ENCODE assay signal across 23 cellular contexts in the genomic region with DNA sequence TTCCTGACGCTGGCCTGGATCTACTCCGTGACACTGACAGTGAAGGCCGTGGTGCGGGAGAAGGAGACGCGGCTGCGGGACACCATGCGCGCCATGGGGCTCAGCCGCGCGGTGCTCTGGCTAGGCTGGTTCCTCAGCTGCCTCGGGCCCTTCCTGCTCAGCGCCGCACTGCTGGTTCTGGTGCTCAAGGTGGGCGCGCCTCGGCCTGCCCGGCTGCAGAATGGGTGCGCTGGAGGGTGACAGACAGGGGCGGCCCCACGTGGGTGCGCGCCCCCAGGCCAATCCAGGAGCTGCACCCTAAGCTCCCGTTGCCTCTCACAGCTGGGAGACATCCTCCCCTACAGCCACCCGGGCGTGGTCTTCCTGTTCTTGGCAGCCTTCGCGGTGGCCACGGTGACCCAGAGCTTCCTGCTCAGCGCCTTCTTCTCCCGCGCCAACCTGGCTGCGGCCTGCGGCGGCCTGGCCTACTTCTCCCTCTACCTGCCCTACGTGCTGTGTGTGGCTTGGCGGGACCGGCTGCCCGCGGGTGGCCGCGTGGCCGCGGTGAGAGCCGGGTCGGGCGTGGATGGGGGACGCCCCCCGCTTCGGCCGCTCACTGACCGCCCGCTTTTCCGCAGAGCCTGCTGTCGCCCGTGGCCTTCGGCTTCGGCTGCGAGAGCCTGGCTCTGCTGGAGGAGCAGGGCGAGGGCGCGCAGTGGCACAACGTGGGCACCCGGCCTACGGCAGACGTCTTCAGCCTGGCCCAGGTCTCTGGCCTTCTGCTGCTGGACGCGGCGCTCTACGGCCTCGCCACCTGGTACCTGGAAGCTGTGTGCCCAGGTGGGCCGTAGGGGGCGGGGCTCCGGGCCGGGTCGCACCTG. TPM values are rescaled to one million over a fixed set of nuclear protein-coding genes. Genes with fewer than 3 reads are reported as not detected.
DNase-seq lines count a peak whose midpoint lies in the region; FAIRE-seq and TF ChIP-seq lines count a peak whose summit lies in the region.
"Had no signal": no experiment of that assay in that cellular context is flagged by ENCODE, and none has a peak within 500 bp of the region (broad histone marks: within the 10 kb centered on the region; RNA-seq: fewer than 3 reads in every experiment).

No MANE protein-coding gene starts in this region.

- H3K4me1 ChIP-seq in Peyer's patch, result peaks cover 0 to 10% (median 4%) of the 10 kb centered on the region in 4 donors
- H3K4me1 ChIP-seq in kidney (ENCODE audit: control insufficient read depth in 1 of 2, insufficient read depth in 1 of 2, low read depth in 1 of 2, low read length in 2 of 2), result no peaks in the 10 kb centered on the region
- no peaks in the 10 kb centered on the region for H3K4me1 ChIP-seq in endodermal cell (ENCODE audit: control insufficient read depth, insufficient read depth, low read length)
- H3K4me1 ChIP-seq in ascending aorta, result no peaks in the 10 kb centered on the region
- H3K4me1 ChIP-seq: HAP-1 had no signal

- no peak for TF ChIP-seq POLR2A in Peyer's patch (IDR thresholded peaks at IDR 0.05)

- no peak for TF ChIP-seq CTCF in GM06990 (IDR thresholded peaks at IDR 0.05; ENCODE audit: insufficient read depth, low read length, poor library complexity, severe bottlenecking)
- TF ChIP-seq CTCF in Peyer's patch (IDR thresholded peaks at IDR 0.05), result no peak
- no peak for TF ChIP-seq CTCF in kidney (IDR thresholded peaks at IDR 0.05; ENCODE audit: borderline replicate concordance, extremely low read depth, insufficient read depth)
- no peak for TF ChIP-seq CTCF in endodermal cell (conservative IDR thresholded peaks at IDR 0.05)
- TF ChIP-seq CTCF in ascending aorta (IDR thresholded peaks at IDR 0.05), result no peak
- TF ChIP-seq CTCF in brain microvascular endothelial cell (IDR thresholded peaks at IDR 0.05; ENCODE audit: low read depth, low read length, missing control alignments), result no peak

- WGBS in endodermal cell (ENCODE audit: insufficient coverage in 1 of 2, insufficient read length in 1 of 2), 2 experiments, result 96% methylated on average over 51 to 77 of the region's 77 CpGs

- H3K36me3 ChIP-seq in GM06990 (ENCODE audit: control insufficient read depth, insufficient read depth, low read length) (peaks cover 18% of the 10 kb centered on the region), Peyer's patch (peaks cover 0 to 5% (median 0%) of the 10 kb centered on the region in 3 donors), kidney (ENCODE audit: control insufficient read depth in 1 of 2, insufficient read depth in 2 of 2, low read length in 2 of 2) (no peaks in the 10 kb centered on the region), endodermal cell (ENCODE audit: control insufficient read depth, insufficient read depth, low read length) (peaks cover 19% of the 10 kb centered on the region), ascending aorta (no peaks in the 10 kb centered on the region), brain microvascular endothelial cell (replicated peaks) (no peaks in the 10 kb centered on the region)
- H3K36me3 ChIP-seq: HAP-1 had no signal

- in situ Hi-C loops in brain microvascular endothelial cell (cut with HindIII; ENCODE audit: low pct_ligation_motif_present, low sequenced_read_pairs), result no loop called here

- H3K9me3 Mint-ChIP-seq in endodermal cell, result no peaks in the 10 kb centered on the region
- H3K9me3 Mint-ChIP-seq: activated T-helper 1 cell treated with anti-CD3 and anti-CD28 coated beads, Interleukin-12 subunit alpha, Interleukin-12 subunit beta, Interleukin-2, Interleukin-4 antibody, amounts not matched to agents 30 ng/mL and 10 ng/mL and 1 ng/mL, durations not matched to agents 14 hours and 24 hours and 36 hours; natural killer cell; stimulated activated naive CD8-positive, alpha-beta T cell treated with anti-CD3 and anti-CD28 coated beads, Interleukin-15, amount 100 ng/mL, for 72 hours had no signal

- H3K4me3 ChIP-seq in GM06990 (replicated peaks; ENCODE audit: low read depth, low read length) (no peak overlapping the region), Peyer's patch (no peak overlapping the region), kidney (ENCODE audit: low read length in 2 of 2) (no peak overlapping the region), endodermal cell (ENCODE audit: low read length) (no peak overlapping the region), ascending aorta (no peak overlapping the region), brain microvascular endothelial cell (ENCODE audit: low read depth, low read length) (no peak overlapping the region)
- H3K4me3 ChIP-seq: HAP-1, upper lobe of left lung had no signal

- H3K9me3 ChIP-seq in Peyer's patch (no peaks in the 10 kb centered on the region), kidney (ENCODE audit: control insufficient read depth in 1 of 2, low read length in 2 of 2) (no peaks in the 10 kb centered on the region), endodermal cell (ENCODE audit: control insufficient read depth, low read length) (no peaks in the 10 kb centered on the region), ascending aorta (no peaks in the 10 kb centered on the region)
- H3K9me3 ChIP-seq: HAP-1, upper lobe of left lung had no signal

- H3K27me3 ChIP-seq in GM06990 (replicated peaks; ENCODE audit: control insufficient read depth, insufficient read depth, low read length), result no peaks in the 10 kb centered on the region
- H3K27me3 ChIP-seq in Peyer's patch, result no peaks in the 10 kb centered on the region
- H3K27me3 ChIP-seq in endodermal cell (ENCODE audit: control insufficient read depth, insufficient read depth, low read length, poor library complexity, severe bottlenecking), result no peaks in the 10 kb centered on the region
- H3K27me3 ChIP-seq in ascending aorta, result no peaks in the 10 kb centered on the region
- no peaks in the 10 kb centered on the region for H3K27me3 ChIP-seq in brain microvascular endothelial cell (replicated peaks)
- H3K27me3 ChIP-seq: upper lobe of left lung had no signal

- no peak overlapping the region for H3K9ac ChIP-seq in kidney (ENCODE audit: low read length in 2 of 2)
- no peak overlapping the region for H3K9ac ChIP-seq in endodermal cell (ENCODE audit: extremely low read depth, low read length, poor library complexity, severe bottlenecking)

- H3K4me1 Mint-ChIP-seq in endodermal cell, result no peaks in the 10 kb centered on the region

- H3K4me3 Mint-ChIP-seq in endodermal cell, result no peak overlapping the region
- H3K4me3 Mint-ChIP-seq: activated T-helper 1 cell treated with anti-CD3 and anti-CD28 coated beads, Interleukin-12 subunit alpha, Interleukin-12 subunit beta, Interleukin-2, Interleukin-4 antibody, amounts not matched to agents 30 ng/mL and 10 ng/mL and 1 ng/mL, durations not matched to agents 14 hours and 24 hours and 36 hours; natural killer cell; stimulated activated naive CD8-positive, alpha-beta T cell treated with anti-CD3 and anti-CD28 coated beads, Interleukin-15, amount 100 ng/mL, for 72 hours had no signal

- peaks cover 21% of the 10 kb centered on the region for H3K36me3 Mint-ChIP-seq in endodermal cell (ENCODE audit: low read depth)
- H3K36me3 Mint-ChIP-seq: natural killer cell had no signal

- intact Hi-C loops in kidney (cut with DNase I) (no loop called here), ascending aorta (cut with DNase I) (no loop called here)

- DNase-seq in GM06990 (ENCODE audit: extremely low read depth, insufficient read length) (peak; percentile 72), Peyer's patch (peak in 2 of 3 donors; percentile 50 to 72), kidney (peak; percentile 64), endodermal cell (no peak), ascending aorta (ENCODE audit: low spot score in 2 of 2) (no peak), brain microvascular endothelial cell (no peak)
- DNase-seq: cortex of kidney; DMS79 treated with DMSO at 0.1 percent for 48 hours; foreskin fibroblast; hippocampal formation; mesenchymal stem cell; natural killer cell; NCI-H1436; posterior cingulate gyrus; stimulated activated CD4-positive, alpha-beta T cell treated with anti-CD3 and anti-CD28 coated beads, Interleukin-2, amount 100 ng/mL, for 24 hours; stimulated activated naive CD8-positive, alpha-beta T cell treated with anti-CD3 and anti-CD28 coated beads, Interleukin-15, amount 100 ng/mL, for 72 hours had no signal

- no peak for FAIRE-seq in kidney (lab: Jason Lieb, UNC)
- FAIRE-seq: islet of Langerhans had no signal

- H3K27ac Mint-ChIP-seq in endodermal cell, result no peak overlapping the region
- H3K27ac Mint-ChIP-seq: activated T-helper 1 cell treated with anti-CD3 and anti-CD28 coated beads, Interleukin-12 subunit alpha, Interleukin-12 subunit beta, Interleukin-2, Interleukin-4 antibody, amounts not matched to agents 30 ng/mL and 10 ng/mL and 1 ng/mL, durations not matched to agents 14 hours and 24 hours and 36 hours; natural killer cell; stimulated activated naive CD8-positive, alpha-beta T cell treated with anti-CD3 and anti-CD28 coated beads, Interleukin-15, amount 100 ng/mL, for 72 hours had no signal

- peak overlapping the region in 2 of 4 donors; percentile 5 to 39 for H3K27ac ChIP-seq in Peyer's patch
- H3K27ac ChIP-seq in kidney (ENCODE audit: low read depth in 2 of 2, low read length in 2 of 2), result no peak overlapping the region
- no peak overlapping the region for H3K27ac ChIP-seq in endodermal cell (ENCODE audit: low read depth, low read length)
- no peak overlapping the region for H3K27ac ChIP-seq in ascending aorta
- no peak overlapping the region for H3K27ac ChIP-seq in brain microvascular endothelial cell
- H3K27ac ChIP-seq: upper lobe of left lung had no signal

- no peaks in the 10 kb centered on the region for H3K27me3 Mint-ChIP-seq in endodermal cell (ENCODE audit: insufficient read depth)
- H3K27me3 Mint-ChIP-seq: stimulated activated naive CD8-positive, alpha-beta T cell treated with anti-CD3 and anti-CD28 coated beads, Interleukin-15, amount 100 ng/mL, for 72 hours had no signal

RNA-seq across cellular contexts. Expression of gene ABCA7, which starts 7.2 kb away (rescaled TPM):
- total RNA-seq in Peyer's patch, result 100 to 1,000 TPM in 1 of 4 donors, 10 to 100 TPM in 3; 30.1 to 162 (median 72.1) TPM
- 20.4 TPM for total RNA-seq in kidney
- 11.7 TPM for polyA plus RNA-seq in kidney (ENCODE audit: insufficient read depth, low read depth, low replicate concordance)
- 10 to 100 TPM; 67.2 to 68.7 TPM for total RNA-seq in endodermal cell
- 16.2 TPM for polyA plus RNA-seq in endodermal cell (2013, experiment 1 of 2)
- polyA plus RNA-seq in endodermal cell (2013, experiment 2 of 2), result 16.2 TPM
- 96.6 TPM for total RNA-seq in ascending aorta

RNA-seq across cellular contexts. Expression of gene ARHGAP45, which starts 19.9 kb away (rescaled TPM):
- total RNA-seq in Peyer's patch, result 100 to 1,000 TPM in 2 of 4 donors, 10 to 100 TPM in 2; 82.6 to 187 (median 118) TPM
- 50.0 TPM for total RNA-seq in kidney
- 11.8 TPM for polyA plus RNA-seq in kidney (ENCODE audit: insufficient read depth, low read depth, low replicate concordance)
- total RNA-seq in endodermal cell, result 10 to 100 TPM; 14.8 to 17.1 TPM
- polyA plus RNA-seq in endodermal cell (2013, experiment 1 of 2), result 5.9 TPM
- 4.8 TPM for polyA plus RNA-seq in endodermal cell (2013, experiment 2 of 2)
- total RNA-seq in ascending aorta, result 66.5 TPM

RNA-seq across cellular contexts. Expression of gene CNN2, which starts 20.7 kb away (rescaled TPM):
- 10 to 100 TPM; 20.6 to 47.0 (median 22.6) TPM for total RNA-seq in Peyer's patch
- total RNA-seq in kidney, result 131 TPM
- polyA plus RNA-seq in kidney (ENCODE audit: insufficient read depth, low read depth, low replicate concordance), result 64.1 TPM
- total RNA-seq in endodermal cell, result 100 to 1,000 TPM; 426 to 469 TPM
- 225 TPM for polyA plus RNA-seq in endodermal cell (2013, experiment 1 of 2)
- polyA plus RNA-seq in endodermal cell (2013, experiment 2 of 2), result 200 TPM
- total RNA-seq in ascending aorta, result 79.1 TPM

RNA-seq across cellular contexts. Expression of gene RNU6-2, which starts 25.7 kb away (rescaled TPM):
- total RNA-seq in Peyer's patch (not detected), kidney (not detected), endodermal cell (not detected), ascending aorta (not detected)
- not detected for polyA plus RNA-seq in kidney (ENCODE audit: insufficient read depth, low read depth, low replicate concordance)
- under 0.01 TPM for polyA plus RNA-seq in endodermal cell (2013, experiment 1 of 2)
- polyA plus RNA-seq in endodermal cell (2013, experiment 2 of 2), result under 0.01 TPM
- total RNA-seq: activated CD8-positive, alpha-beta memory T cell treated with anti-CD3 and anti-CD28 coated beads for 36 hours; activated T-helper 1 cell treated with anti-CD3 and anti-CD28 coated beads, Interleukin-12 subunit alpha, Interleukin-12 subunit beta, Interleukin-2, Interleukin-4 antibody, amounts not matched to agents 30 ng/mL and 10 ng/mL and 1 ng/mL, durations not matched to agents 14 hours and 24 hours and 36 hours; natural killer cell; skeletal muscle tissue; T-helper 2 cell treated with Interferon-gamma antibody and Interleukin-4, amounts not matched to agents 100 ng/mL and 5 ng/mL, for 36 hours; upper lobe of left lung had no signal

RNA-seq across cellular contexts. Expression of gene TMEM259, which starts 26.1 kb away (rescaled TPM):
- total RNA-seq in Peyer's patch (100 to 1,000 TPM; 287 to 409 (median 366) TPM), kidney (180 TPM), endodermal cell (100 to 1,000 TPM; 157 to 176 TPM), ascending aorta (452 TPM)
- polyA plus RNA-seq in kidney (ENCODE audit: insufficient read depth, low read depth, low replicate concordance), result 129 TPM
- polyA plus RNA-seq in endodermal cell (2013, experiment 1 of 2), result 146 TPM
- 122 TPM for polyA plus RNA-seq in endodermal cell (2013, experiment 2 of 2)

Comparison
In these comparisons a context has a peak if more than half of its experiments do, and no peak if none do; other contexts are left out.
1. DNase-seq: peak in GM06990 (single experiment), Peyer's patch (2 of 3) and kidney (single experiment); none in endodermal cell (single experiment), ascending aorta (0 of 2) and brain microvascular endothelial cell (single experiment).